ENCODE assay signal across 8 cellular contexts in the genomic region with DNA sequence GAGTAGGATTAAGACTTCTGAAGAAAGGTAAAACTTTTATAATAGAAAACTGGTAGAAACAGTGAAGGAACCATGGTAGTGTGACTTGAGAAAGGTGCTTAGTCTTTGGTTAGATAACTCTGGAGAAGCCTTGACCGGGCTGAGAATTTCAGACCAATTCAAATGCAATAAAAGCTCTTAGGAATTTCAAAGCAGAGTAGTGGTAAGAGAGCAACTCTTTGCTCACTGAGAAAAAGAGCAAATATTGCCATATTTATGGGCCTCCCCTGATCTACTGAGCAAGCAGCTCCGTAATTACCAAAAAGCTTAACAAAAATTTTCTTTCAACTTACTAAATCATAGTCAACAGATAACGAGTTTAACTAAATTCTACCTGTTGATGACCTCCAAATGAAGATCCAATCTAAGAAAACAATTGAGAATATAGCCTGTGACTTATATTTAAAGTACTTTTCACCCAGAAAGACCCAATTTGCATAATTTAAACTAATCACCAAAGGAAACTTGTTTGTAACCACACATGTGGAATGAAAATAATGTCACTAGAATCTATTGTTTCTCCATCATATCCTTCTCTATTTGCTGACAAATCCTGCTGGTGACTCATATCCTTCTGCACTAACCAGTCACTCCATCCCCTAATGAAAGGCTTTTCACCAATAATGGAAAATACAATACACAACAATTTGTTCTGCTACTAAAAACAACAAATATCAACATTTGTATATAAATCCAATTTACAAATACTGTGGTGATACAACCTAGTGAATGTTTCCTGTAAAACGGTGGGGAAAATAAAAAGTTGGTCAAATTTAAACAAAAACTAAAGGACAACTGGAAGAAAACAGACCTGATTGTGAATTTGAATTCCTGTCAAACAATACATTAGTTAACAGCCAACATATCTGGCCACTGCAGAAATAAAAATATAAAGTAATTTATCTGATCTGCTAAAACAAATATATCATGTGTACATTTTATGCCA. TPM values are rescaled to one million over a fixed set of nuclear protein-coding genes. Genes with fewer than 3 reads are reported as not detected.
DNase-seq lines count a peak whose midpoint lies in the region; ATAC-seq and TF ChIP-seq lines count a peak whose summit lies in the region.

No MANE protein-coding gene starts in this region.

- peaks cover 36% of the 10 kb centered on the region for H4K20me1 ChIP-seq in SU-DHL-6 (ENCODE audit: low read depth, low read length)

- H3K79me2 ChIP-seq in SU-DHL-6 (ENCODE audit: insufficient read depth, low read length): peaks cover 100% of the 10 kb centered on the region

- H3K36me3 Mint-ChIP-seq in activated CD4-positive, alpha-beta T cell treated with anti-CD3 and anti-CD28 coated beads, Interleukin-2, amount 10 ng/mL, durations not matched to agents 7 days and 5 days (ENCODE audit: low read depth): peaks cover 50% of the 10 kb centered on the region

- H3K27me3 ChIP-seq in SU-DHL-6 (ENCODE audit: low read length): no peaks in the 10 kb centered on the region
- no peaks in the 10 kb centered on the region for H3K27me3 ChIP-seq in BE2C

- no peaks in the 10 kb centered on the region for H3K27me3 Mint-ChIP-seq in activated CD4-positive, alpha-beta T cell treated with anti-CD3 and anti-CD28 coated beads, Interleukin-2, amount 10 ng/mL, durations not matched to agents 7 days and 5 days

- H3K36me3 ChIP-seq in SU-DHL-6 (ENCODE audit: low read length): no peaks in the 10 kb centered on the region; the same call in 1 of the 2 replicates
- H3K36me3 ChIP-seq in BE2C: no peaks in the 10 kb centered on the region

- H3K9me3 ChIP-seq in SU-DHL-6 (ENCODE audit: insufficient read depth, low read length) (no peaks in the 10 kb centered on the region), BE2C (no peaks in the 10 kb centered on the region)

- no peaks in the 10 kb centered on the region for H3K9me2 ChIP-seq in SU-DHL-6 (replicated peaks; ENCODE audit: insufficient read depth, low read length)

- no peak overlapping the region for H3K9ac ChIP-seq in SU-DHL-6 (ENCODE audit: low read length)

- no peak for DNase-seq in activated CD4-positive, alpha-beta T cell treated with anti-CD3 and anti-CD28 coated beads, Interleukin-2, amount 10 ng/mL, durations not matched to agents 7 days and 5 days
- no peak for DNase-seq in activated CD4-positive, alpha-beta T cell treated with anti-CD3 and anti-CD28 coated beads for 1 hour
- DNase-seq in fibroblast of gingiva (ENCODE audit: low read depth) (peak; percentile 32), cortex of kidney (lab: John Stamatoyannopoulos, UW) (no peak), BE2C (no peak)

- H2AFZ ChIP-seq in SU-DHL-6 (ENCODE audit: low read depth, low read length, severe bottlenecking): no peak overlapping the region

- peak overlapping the region; percentile 42 for H3K4me2 ChIP-seq in SU-DHL-6 (ENCODE audit: low read depth, low read length, poor library complexity, severe bottlenecking)

- peak overlapping the region; percentile 89 for H3K4me3 Mint-ChIP-seq in activated CD4-positive, alpha-beta T cell treated with anti-CD3 and anti-CD28 coated beads, Interleukin-2, amount 10 ng/mL, durations not matched to agents 7 days and 5 days

- TF ChIP-seq CTCF in SU-DHL-6 (IDR thresholded peaks at IDR 0.05; ENCODE audit: insufficient read depth, low read length, poor library complexity, severe bottlenecking) (no peak), BE2C (IDR thresholded peaks at IDR 0.05; ENCODE audit: low read depth, low read length) (no peak)

- peaks cover 89% of the 10 kb centered on the region for H3K4me1 Mint-ChIP-seq in activated CD4-positive, alpha-beta T cell treated with anti-CD3 and anti-CD28 coated beads, Interleukin-2, amount 10 ng/mL, durations not matched to agents 7 days and 5 days

- H3K9me3 Mint-ChIP-seq in activated CD4-positive, alpha-beta T cell treated with anti-CD3 and anti-CD28 coated beads, Interleukin-2, amount 10 ng/mL, durations not matched to agents 7 days and 5 days: no peaks in the 10 kb centered on the region

- H3F3A ChIP-seq in SU-DHL-6 (ENCODE audit: insufficient read depth): peaks cover 24% of the 10 kb centered on the region

- POLR2A ChIA-PET in activated CD4-positive, alpha-beta T cell treated with anti-CD3 and anti-CD28 coated beads, Interleukin-2, amount 10 ng/mL, durations not matched to agents 7 days and 5 days (lab: Charles Lee): interaction anchor here (0.5 to 1.1 kb wide), 2 partner anchors 19 to 123 kb away, joined by 3 read pairs; no protein-coding TSS in a partner anchor

- CTCF ChIA-PET in activated CD4-positive, alpha-beta T cell treated with anti-CD3 and anti-CD28 coated beads, Interleukin-2, amount 10 ng/mL, durations not matched to agents 7 days and 5 days (lab: Charles Lee): interaction anchor here (0.8 to 14.9 kb wide), 4 partner anchors 8 to 32 kb away, joined by 3 to 371 read pairs (median 8); no protein-coding TSS in a partner anchor

- peak overlapping the region; percentile 93 for H3K27ac Mint-ChIP-seq in activated CD4-positive, alpha-beta T cell treated with anti-CD3 and anti-CD28 coated beads, Interleukin-2, amount 10 ng/mL, durations not matched to agents 7 days and 5 days

- peak overlapping the region; percentile 44; the same call in 1 of the 2 replicates for H3K27ac ChIP-seq in SU-DHL-6 (ENCODE audit: low read depth, low read length)
- H3K27ac ChIP-seq in skin epidermis: peak overlapping the region in 15 of 21 experiments; percentile 2 to 73 (median 41)

- H3K4me1 ChIP-seq in BE2C: 0 out of 2 replicates have a peak, but pooled peaks cover 3% of the 10 kb centered on the region

- ATAC-seq in HG03135 (IDR thresholded peaks at IDR 0.05; ENCODE audit: unreplicated experiment): no peak

- H3K4me3 ChIP-seq in SU-DHL-6 (ENCODE audit: insufficient read depth, low read length, poor library complexity, severe bottlenecking): no peak overlapping the region
- no peak overlapping the region for H3K4me3 ChIP-seq in skin epidermis
- no peak overlapping the region for H3K4me3 ChIP-seq in BE2C (ENCODE audit: low read depth, low read length)

RNA-seq across cellular contexts. Expression of a gene that starts 6.6 kb away (rescaled TPM):
- 100 to 1,000 TPM; 334 to 347 TPM for total RNA-seq in activated CD4-positive, alpha-beta T cell treated with anti-CD3 and anti-CD28 coated beads, Interleukin-2, amount 10 ng/mL, durations not matched to agents 7 days and 5 days
- polyA plus RNA-seq in BE2C (2012; ENCODE audit: insufficient read depth, insufficient read length, low read depth): 41.8 TPM
